ENCODE assay signal across 9 cellular contexts in the genomic region with DNA sequence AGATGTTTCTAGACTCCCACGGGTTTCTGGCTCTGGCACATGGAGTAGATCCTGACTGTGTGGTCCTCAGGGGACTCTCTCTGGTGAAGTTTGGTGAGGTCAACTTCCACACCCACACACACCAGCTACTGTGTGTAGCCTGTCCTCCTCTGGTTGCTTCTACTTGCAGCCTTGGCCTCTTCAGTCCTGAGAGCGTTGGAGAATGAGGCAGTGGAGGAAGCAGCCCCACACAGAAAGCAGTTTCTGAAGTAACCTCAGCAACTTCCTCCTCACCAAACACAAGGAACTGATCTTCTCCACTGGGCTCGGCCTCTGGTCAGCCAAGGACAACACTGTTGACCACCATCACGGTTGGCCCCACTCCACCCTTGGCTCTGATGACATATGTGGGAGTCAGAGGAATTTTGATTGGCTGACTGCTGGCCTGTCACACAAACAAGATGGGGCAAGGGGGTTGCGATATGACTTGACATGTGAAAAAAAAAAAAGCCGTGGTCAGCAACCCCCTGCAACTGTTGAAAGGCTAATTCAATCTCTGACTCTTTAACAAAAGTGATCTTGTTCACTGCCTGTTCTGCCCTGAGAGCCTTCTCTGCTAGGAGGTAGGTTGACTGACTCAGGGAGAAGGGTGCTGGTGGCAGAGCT. TPM values are rescaled to one million over a fixed set of nuclear protein-coding genes. Genes with fewer than 3 reads are reported as not detected.
DNase-seq lines count a peak whose midpoint lies in the region; ATAC-seq and TF ChIP-seq lines count a peak whose summit lies in the region.
"Had no signal": no experiment of that assay in that cellular context is flagged by ENCODE, and none has a peak within 500 bp of the region (broad histone marks: within the 10 kb centered on the region; RNA-seq: fewer than 3 reads in every experiment).

No MANE protein-coding gene starts in this region.

- peaks cover under 1% of the 10 kb centered on the region for H3K36me3 Mint-ChIP-seq in stimulated activated memory B cell treated with anti-CD40 and anti-IgM and Interleukin-4, amounts not matched to agents 10 μg/mL and 1 μg/mL and 100 μg/mL, for 72 hours

- H3K27me3 ChIP-seq in SU-DHL-6 (ENCODE audit: low read length) (no peaks in the 10 kb centered on the region), neuronal stem cell (ENCODE audit: control insufficient read depth in 3 of 3, insufficient read depth in 3 of 3, low read depth in 1 of 3, low read length in 3 of 3) (no peaks in the 10 kb centered on the region)
- H3K27me3 ChIP-seq: cardiac muscle cell had no signal

- H3K79me1 ChIP-seq in neuronal stem cell (ENCODE audit: low read depth, low read length): no peaks in the 10 kb centered on the region

- H2BK12ac ChIP-seq in neuronal stem cell (ENCODE audit: low read length): no peak overlapping the region

- no peak for TF ChIP-seq CTCF in SU-DHL-6 (IDR thresholded peaks at IDR 0.05; ENCODE audit: insufficient read depth, low read length, poor library complexity, severe bottlenecking)

- peak overlapping the region; percentile 90 for H3K27ac Mint-ChIP-seq in stimulated activated memory B cell treated with anti-CD40 and anti-IgM and Interleukin-4, amounts not matched to agents 10 μg/mL and 1 μg/mL and 100 μg/mL, for 72 hours

- H3K4me1 Mint-ChIP-seq in stimulated activated memory B cell treated with anti-CD40 and anti-IgM and Interleukin-4, amounts not matched to agents 10 μg/mL and 1 μg/mL and 100 μg/mL, for 72 hours: peaks cover 75% of the 10 kb centered on the region

- ATAC-seq in GM19324 (IDR thresholded peaks at IDR 0.05; ENCODE audit: low FRiP score, unreplicated experiment): peak; percentile 40
- peak; percentile 67 for ATAC-seq in HG02973 (IDR thresholded peaks at IDR 0.05; ENCODE audit: unreplicated experiment)
- peak; percentile 65 for ATAC-seq in stimulated activated memory B cell treated with anti-CD40 and anti-IgM and Interleukin-4, amounts not matched to agents 10 μg/mL and 1 μg/mL and 100 μg/mL, for 72 hours

- no peak overlapping the region for H3K18ac ChIP-seq in neuronal stem cell (ENCODE audit: low read length)

- no peaks in the 10 kb centered on the region for H4K20me1 ChIP-seq in SU-DHL-6 (ENCODE audit: low read depth, low read length)

- no peaks in the 10 kb centered on the region for H3K9me2 ChIP-seq in SU-DHL-6 (replicated peaks; ENCODE audit: insufficient read depth, low read length)

- H2AFZ ChIP-seq in SU-DHL-6 (ENCODE audit: low read depth, low read length, severe bottlenecking) (peak overlapping the region; percentile 33), neuronal stem cell (ENCODE audit: low read length) (no peak overlapping the region)

- H2BK5ac ChIP-seq in neuronal stem cell (ENCODE audit: low read length): no peak overlapping the region

- peaks cover 31% of the 10 kb centered on the region for H3F3A ChIP-seq in SU-DHL-6 (ENCODE audit: insufficient read depth)

- no peak overlapping the region for H2BK15ac ChIP-seq in neuronal stem cell (ENCODE audit: low read length)

- H4K8ac ChIP-seq in neuronal stem cell (ENCODE audit: low read depth, low read length): no peak overlapping the region

- H3K79me2 ChIP-seq in SU-DHL-6 (ENCODE audit: insufficient read depth, low read length): peaks cover 59% of the 10 kb centered on the region

- H2BK120ac ChIP-seq in neuronal stem cell (ENCODE audit: low read depth, low read length): no peak overlapping the region

- no peaks in the 10 kb centered on the region for H3K9me3 ChIP-seq in SU-DHL-6 (ENCODE audit: insufficient read depth, low read length)
- H3K9me3 ChIP-seq in neuronal stem cell (replicated peaks in 1 of 2; ENCODE audit: control insufficient read depth in 2 of 2, insufficient read depth in 1 of 2, low read depth in 1 of 2, low read length in 2 of 2): no peaks in the 10 kb centered on the region

- no peaks in the 10 kb centered on the region for H3K27me3 Mint-ChIP-seq in stimulated activated memory B cell treated with anti-CD40 and anti-IgM and Interleukin-4, amounts not matched to agents 10 μg/mL and 1 μg/mL and 100 μg/mL, for 72 hours

- no peak for DNase-seq in neuronal stem cell (ENCODE audit: low spot score)
- no peak for DNase-seq in inferior parietal cortex (ENCODE audit: extremely low spot score)
- no peak for DNase-seq in SW 1271 (lab: John Stamatoyannopoulos, UW)
- DNase-seq: NCI-H2029 treated with DMSO at 0.1 percent for 48 hours had no signal

- H3K9ac ChIP-seq in SU-DHL-6 (ENCODE audit: low read length): peak overlapping the region; percentile 33
- no peak overlapping the region for H3K9ac ChIP-seq in neuronal stem cell (ENCODE audit: low read depth, low read length, poor library complexity)

- peak overlapping the region; percentile 91 for H3K4me2 ChIP-seq in SU-DHL-6 (ENCODE audit: low read depth, low read length, poor library complexity, severe bottlenecking)
- no peak overlapping the region for H3K4me2 ChIP-seq in neuronal stem cell (ENCODE audit: insufficient read depth, low read length, poor library complexity, severe bottlenecking)

- H2AK5ac ChIP-seq in neuronal stem cell (ENCODE audit: low read depth, low read length): no peak overlapping the region

- H3K23ac ChIP-seq in neuronal stem cell (ENCODE audit: low read depth, low read length, poor library complexity): no peak overlapping the region

- H3K4ac ChIP-seq in neuronal stem cell (ENCODE audit: low read length): no peak overlapping the region

- H3K36me3 ChIP-seq in SU-DHL-6 (ENCODE audit: low read length): no peaks in the 10 kb centered on the region; the same call in 1 of the 2 replicates
- H3K36me3 ChIP-seq in neuronal stem cell (replicated peaks in 1 of 2; ENCODE audit: control insufficient read depth in 2 of 2, insufficient read depth in 2 of 2, low read length in 2 of 2): no peaks in the 10 kb centered on the region
- H3K36me3 ChIP-seq: cardiac muscle cell had no signal

- H3K4me3 Mint-ChIP-seq in stimulated activated memory B cell treated with anti-CD40 and anti-IgM and Interleukin-4, amounts not matched to agents 10 μg/mL and 1 μg/mL and 100 μg/mL, for 72 hours: peak overlapping the region; percentile 70

- no peak overlapping the region for H4K91ac ChIP-seq in neuronal stem cell (ENCODE audit: low read depth, low read length, poor library complexity)

- H3K14ac ChIP-seq in neuronal stem cell (ENCODE audit: low read length): no peak overlapping the region

- H3K9me3 Mint-ChIP-seq in stimulated activated memory B cell treated with anti-CD40 and anti-IgM and Interleukin-4, amounts not matched to agents 10 μg/mL and 1 μg/mL and 100 μg/mL, for 72 hours: no peaks in the 10 kb centered on the region

- H3K4me1 ChIP-seq in neuronal stem cell (ENCODE audit: control insufficient read depth in 2 of 2, insufficient read depth in 1 of 2, low read depth in 1 of 2, low read length in 2 of 2): peaks cover 0 to 6% of the 10 kb centered on the region in 2 donors

- H3K4me3 ChIP-seq in SU-DHL-6 (ENCODE audit: insufficient read depth, low read length, poor library complexity, severe bottlenecking): peak overlapping the region; percentile 27
- no peak overlapping the region for H3K4me3 ChIP-seq in neuronal stem cell (ENCODE audit: low read length in 2 of 2)
- H3K4me3 ChIP-seq: cardiac muscle cell had no signal

- WGBS in neuronal stem cell (ENCODE audit: extremely low coverage in 2 of 2, insufficient read length in 2 of 2, insufficient replicate concordance in 1 of 2), 2 donors: no CpG with 5 or more reads among the region's 6 CpGs

- H3K27ac ChIP-seq in SU-DHL-6 (ENCODE audit: low read depth, low read length) (peak overlapping the region; percentile 88), neuronal stem cell (replicated peaks; ENCODE audit: low read length) (no peak overlapping the region)
- H3K27ac ChIP-seq: cardiac muscle cell had no signal

RNA-seq across cellular contexts. Expression of a gene that starts 19.6 kb away (rescaled TPM):
- polyA plus RNA-seq in neuronal stem cell (2013, experiment 1 of 2): not detected
- polyA plus RNA-seq in neuronal stem cell (2013, experiment 2 of 2): 0.01 TPM
- polyA plus RNA-seq: cardiac muscle cell had no signal

RNA-seq across cellular contexts. Expression of a gene that starts 52.7 kb away (rescaled TPM):
- polyA plus RNA-seq in neuronal stem cell (2013, experiment 1 of 2): 0.06 TPM
- polyA plus RNA-seq in neuronal stem cell (2013, experiment 2 of 2): 0.03 TPM
- polyA plus RNA-seq: cardiac muscle cell had no signal
